In genomic region chr20:53580376-53581111, GRCh38 we compare ENCODE assay signal across 9 cellular contexts. TPM values are rescaled to one million over a fixed set of nuclear protein-coding genes. Genes with fewer than 3 reads are reported as not detected.
DNase-seq lines count a peak whose midpoint lies in the region; FAIRE-seq and TF ChIP-seq lines count a peak whose summit lies in the region.
"Had no signal": no experiment of that assay in that cellular context is flagged by ENCODE, and none has a peak within 500 bp of the region (broad histone marks: within the 10 kb centered on the region; RNA-seq: fewer than 3 reads in every experiment).

No MANE protein-coding gene starts in this region.

- peak overlapping the region; percentile 77 to 82 for H3K27ac ChIP-seq in kidney (ENCODE audit: low read depth in 2 of 2, low read length in 2 of 2)
- H3K27ac ChIP-seq in testis, result no peak overlapping the region

- POLR2A ChIA-PET in activated CD4-positive, alpha-beta T cell treated with anti-CD3 and anti-CD28 coated beads, Interleukin-2, amount 10 ng/mL, durations not matched to agents 7 days and 5 days (lab: Charles Lee), result no interaction called here

- peak overlapping the region; percentile 3 to 13 for H3K9ac ChIP-seq in kidney (ENCODE audit: low read length in 2 of 2)

- TF ChIP-seq POLR2A in testis (IDR thresholded peaks at IDR 0.05), result no peak

- no peaks in the 10 kb centered on the region for H3K27me3 Mint-ChIP-seq in activated CD4-positive, alpha-beta T cell treated with anti-CD3 and anti-CD28 coated beads, Interleukin-2, amount 10 ng/mL, durations not matched to agents 7 days and 5 days

- H3K4me1 Mint-ChIP-seq in activated CD4-positive, alpha-beta T cell treated with anti-CD3 and anti-CD28 coated beads, Interleukin-2, amount 10 ng/mL, durations not matched to agents 7 days and 5 days, result peaks cover 95% of the 10 kb centered on the region

- H3K4me3 ChIP-seq in kidney (ENCODE audit: low read length in 2 of 2) (peak overlapping the region; percentile 5 to 13), testis (no peak overlapping the region)

- H3K4me3 Mint-ChIP-seq in activated CD4-positive, alpha-beta T cell treated with anti-CD3 and anti-CD28 coated beads, Interleukin-2, amount 10 ng/mL, durations not matched to agents 7 days and 5 days, result peak overlapping the region; percentile 72

- no peaks in the 10 kb centered on the region for H3K27me3 ChIP-seq in testis

- H3K36me3 ChIP-seq in kidney (ENCODE audit: control insufficient read depth in 1 of 2, insufficient read depth in 2 of 2, low read length in 2 of 2) (peaks cover 28 to 36% of the 10 kb centered on the region in 2 donors), testis (ENCODE audit: low read depth, missing control alignments) (no peaks in the 10 kb centered on the region)

- TF ChIP-seq CTCF in kidney (IDR thresholded peaks at IDR 0.05; ENCODE audit: borderline replicate concordance, extremely low read depth, insufficient read depth), result peak; percentile 9
- peak in 2 of 3 experiments; percentile 16 to 47 for TF ChIP-seq CTCF in testis (IDR thresholded peaks at IDR 0.05)

- H3K4me1 ChIP-seq in kidney (ENCODE audit: control insufficient read depth in 1 of 2, insufficient read depth in 1 of 2, low read depth in 1 of 2, low read length in 2 of 2), result peaks cover 20 to 27% of the 10 kb centered on the region in 2 donors
- H3K4me1 ChIP-seq in testis, result peaks cover 4% of the 10 kb centered on the region

- H3K36me3 Mint-ChIP-seq in activated CD4-positive, alpha-beta T cell treated with anti-CD3 and anti-CD28 coated beads, Interleukin-2, amount 10 ng/mL, durations not matched to agents 7 days and 5 days (ENCODE audit: low read depth), result peaks cover 79% of the 10 kb centered on the region

- no peak for DNase-seq in activated CD4-positive, alpha-beta T cell treated with anti-CD3 and anti-CD28 coated beads, Interleukin-2, amount 10 ng/mL, durations not matched to agents 7 days and 5 days
- DNase-seq in activated CD4-positive, alpha-beta T cell treated with anti-CD3 and anti-CD28 coated beads, Interleukin-2, amount 50 U/mL, for 48 hours, result no peak
- DNase-seq in activated CD8-positive, alpha-beta memory T cell treated with anti-CD3 and anti-CD28 coated beads, Interleukin-2, amount 50 U/mL, for 48 hours, result peak; percentile 50
- no peak for DNase-seq in kidney
- no peak for DNase-seq in testis
- no peak for DNase-seq in superior temporal gyrus (ENCODE audit: extremely low spot score)
- DNase-seq in mesenteric fat pad (ENCODE audit: low spot score), result no peak
- no peak for DNase-seq in stimulated activated naive CD4-positive, alpha-beta T cell (lab: John Stamatoyannopoulos, UW)
- DNase-seq: AML-193 had no signal

- peak overlapping the region; percentile 70 for H3K27ac Mint-ChIP-seq in activated CD4-positive, alpha-beta T cell treated with anti-CD3 and anti-CD28 coated beads, Interleukin-2, amount 10 ng/mL, durations not matched to agents 7 days and 5 days

- intact Hi-C loops in kidney (cut with DNase I) (no loop called here), testis (cut with DNase I; ENCODE audit: low total_unique reads) (no loop called here)

- H3K9me3 ChIP-seq in kidney (ENCODE audit: control insufficient read depth in 1 of 2, low read length in 2 of 2) (no peaks in the 10 kb centered on the region), testis (no peaks in the 10 kb centered on the region)

- H3K9me3 Mint-ChIP-seq in activated CD4-positive, alpha-beta T cell treated with anti-CD3 and anti-CD28 coated beads, Interleukin-2, amount 10 ng/mL, durations not matched to agents 7 days and 5 days, result no peaks in the 10 kb centered on the region

- CTCF ChIA-PET in activated CD4-positive, alpha-beta T cell treated with anti-CD3 and anti-CD28 coated beads, Interleukin-2, amount 10 ng/mL, durations not matched to agents 7 days and 5 days (lab: Charles Lee), result interaction anchor here (0.7 to 2.7 kb wide), 6 partner anchors 8 to 484 kb away, joined by 3 to 20 read pairs (median 6); no protein-coding TSS in a partner anchor

- 73% methylated on average over 7 of the region's 7 CpGs for WGBS in testis, 2 donors

- FAIRE-seq in kidney (lab: Jason Lieb, UNC), result no peak

RNA-seq across cellular contexts. Expression of gene ZNF217, which starts 13.1 kb away (rescaled TPM):
- 10 to 100 TPM; 97.5 to 99.7 TPM for total RNA-seq in activated CD4-positive, alpha-beta T cell treated with anti-CD3 and anti-CD28 coated beads, Interleukin-2, amount 10 ng/mL, durations not matched to agents 7 days and 5 days
- total RNA-seq in kidney (60.9 TPM), testis (10 to 100 TPM; 48.6 to 61.2 TPM), mesenteric fat pad (61.4 TPM)
- polyA plus RNA-seq in kidney (ENCODE audit: insufficient read depth, low read depth, low replicate concordance) (5.0 TPM), testis (ENCODE audit: insufficient read depth, low read depth, low replicate concordance) (47.3 TPM)

Comparison
In these comparisons a context has a peak if more than half of its experiments do, and no peak if none do; other contexts are left out.
1. H3K27ac ChIP-seq: peak in kidney (2 of 2); none in testis (0 of 2).
2. H3K4me3 ChIP-seq: peak in kidney (2 of 2); none in testis (0 of 2).